13 cellular contexts compared by ENCODE assay signal in genomic region chr11:8773916-8774537, GRCh38.
DNase-seq lines count a peak whose midpoint lies in the region; ATAC-seq and TF ChIP-seq lines count a peak whose summit lies in the region.
"Had no signal": no experiment of that assay in that cellular context is flagged by ENCODE, and none has a peak within 500 bp of the region (broad histone marks: within the 10 kb centered on the region; RNA-seq: fewer than 3 reads in every experiment).

No MANE protein-coding gene starts in this region.

- no peaks in the 10 kb centered on the region for H3K36me3 ChIP-seq in gastroesophageal sphincter
- H3K36me3 ChIP-seq in spleen = no peaks in the 10 kb centered on the region

- ATAC-seq in gastroesophageal sphincter (no peak), HG02970 (IDR thresholded peaks at IDR 0.05; ENCODE audit: low FRiP score, unreplicated experiment) (no peak)
- ATAC-seq: WTC11 had no signal

- TF ChIP-seq CTCF in GM13976 (IDR thresholded peaks at IDR 0.05; ENCODE audit: borderline replicate concordance, control extremely low read depth, extremely low read depth, insufficient read depth, missing control alignments) (no peak), RWPE1 (conservative IDR thresholded peaks at IDR 0.05; ENCODE audit: low read depth) (no peak), gastroesophageal sphincter (IDR thresholded peaks at IDR 0.05) (no peak), spleen (IDR thresholded peaks at IDR 0.05 in 8 of 11, conservative IDR thresholded peaks at IDR 0.05 in 3 of 11) (no peak), GM10266 (IDR thresholded peaks at IDR 0.05; ENCODE audit: control insufficient read depth, insufficient read depth, low read depth, missing control alignments) (no peak)

- H3K4me3 ChIP-seq in gastroesophageal sphincter = no peak overlapping the region
- no peak overlapping the region for H3K4me3 ChIP-seq in spleen

- in situ Hi-C loops in GM13976 (cut with MboI; ENCODE audit: low sequenced_read_pairs, unreplicated experiment) = no loop called here

- H3K27me3 ChIP-seq in gastroesophageal sphincter = no peaks in the 10 kb centered on the region
- no peaks in the 10 kb centered on the region for H3K27me3 ChIP-seq in spleen (replicated peaks in 1 of 7)

- H3K4me1 ChIP-seq in gastroesophageal sphincter (peaks cover 47 to 100% (median 66%) of the 10 kb centered on the region in 3 donors), spleen (peaks cover 16 to 91% (median 38%) of the 10 kb centered on the region in 6 donors)
- H3K4me1 ChIP-seq: parathyroid adenoma had no signal

- no peak for TF ChIP-seq EP300 in gastroesophageal sphincter (IDR thresholded peaks at IDR 0.05)

- POLR2A ChIA-PET in RWPE1 (lab: Yijun Ruan, JAX; ENCODE audit: low non-redundant PET) = no interaction called here

- CTCF ChIA-PET in RWPE1 (lab: Yijun Ruan, JAX) = interaction anchor here (0.7 kb wide), 1 partner anchor 52 kb away, joined by 3 read pairs; no protein-coding TSS in a partner anchor

- DNase-seq in GM13976 (ENCODE audit: low spot score) (peak; percentile 54), RWPE1 (ENCODE audit: low spot score) (no peak), spleen (no peak), cerebellar cortex (ENCODE audit: low spot score) (no peak), GM10266 (ENCODE audit: extremely low spot score) (no peak), anterior cingulate cortex (lab: John Stamatoyannopoulos, UW) (no peak)
- DNase-seq: H9; stimulated activated CD4-positive, alpha-beta T cell treated with anti-CD3 and anti-CD28 coated beads, Interleukin-1b, Interleukin-23, amount 100 ng/mL, for 48 hours had no signal

- intact Hi-C loops in spleen (cut with DNase I; ENCODE audit: low total_unique reads) = no loop called here

- H3K9me3 ChIP-seq in gastroesophageal sphincter (no peaks in the 10 kb centered on the region), spleen (no peaks in the 10 kb centered on the region)

- 44 to 58% methylated on average over 2 to 4 of the region's 5 CpGs for WGBS in gastroesophageal sphincter (ENCODE audit: low coverage in 1 of 2), 2 donors
- WGBS in spleen, 5 donors = 37 to 49% (median 44%) methylated on average over 5 of the region's 5 CpGs

- H3K27ac ChIP-seq in RWPE1 (peak overlapping the region; percentile 65), gastroesophageal sphincter (peak overlapping the region; percentile 87 to 98 (median 90)), spleen (peak overlapping the region in 7 of 8 donors; percentile 65 to 81 (median 69))
- H3K27ac ChIP-seq: C4-2B, parathyroid adenoma had no signal

- TF ChIP-seq POLR2A in gastroesophageal sphincter (IDR thresholded peaks at IDR 0.05) (no peak), spleen (IDR thresholded peaks at IDR 0.05) (no peak)
